11 cellular contexts compared by ENCODE assay signal in the genomic region with DNA sequence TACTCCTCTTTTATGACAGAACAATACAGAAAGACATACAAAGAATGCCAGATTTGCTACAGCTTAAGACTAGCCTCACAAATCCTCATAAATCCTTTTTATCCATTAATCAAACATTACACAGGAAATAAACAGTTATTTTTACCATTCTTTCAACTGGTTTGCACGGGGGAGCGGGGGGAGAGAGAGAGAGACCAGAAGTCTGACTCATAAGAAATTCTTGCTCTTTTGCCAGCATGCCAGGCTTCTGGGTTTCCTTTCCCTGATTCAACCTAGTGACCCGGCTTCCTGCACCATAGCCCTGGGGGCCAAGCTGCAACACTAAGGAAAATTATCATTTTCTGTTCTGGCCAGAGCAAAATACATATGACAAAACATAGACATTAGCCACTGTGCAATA. TPM values are rescaled to one million over a fixed set of nuclear protein-coding genes. Genes with fewer than 3 reads are reported as not detected.
DNase-seq lines count a peak whose midpoint lies in the region; ATAC-seq and TF ChIP-seq lines count a peak whose summit lies in the region.
"Had no signal": no experiment of that assay in that cellular context is flagged by ENCODE, and none has a peak within 500 bp of the region (broad histone marks: within the 10 kb centered on the region; RNA-seq: fewer than 3 reads in every experiment).

No MANE protein-coding gene starts in this region.

- peak; percentile 40 for DNase-seq in AG08395 (ENCODE audit: low spot score)
- DNase-seq in MG63 = peak; percentile 66
- DNase-seq in cardiac fibroblast (ENCODE audit: low read depth in 2 of 2) = peak; percentile 71 to 75
- peak; percentile 71 for DNase-seq in kidney tubule cell (ENCODE audit: low spot score)
- no peak for DNase-seq in stimulated activated CD4-positive, alpha-beta T cell treated with anti-CD3 and anti-CD28 coated beads, Interleukin-1b, Interleukin-23, amount 100 ng/mL, for 48 hours
- no peak for DNase-seq in pons (ENCODE audit: low spot score)
- DNase-seq: activated CD4-positive, alpha-beta T cell treated with anti-CD3 and anti-CD28 coated beads for 4 hours; NCI-H510A; SJCRH30 had no signal

- ATAC-seq in HG03196 (IDR thresholded peaks at IDR 0.05; ENCODE audit: unreplicated experiment) = no peak
- no peak for ATAC-seq in HG02870 (IDR thresholded peaks at IDR 0.05; ENCODE audit: unreplicated experiment)

- no peaks in the 10 kb centered on the region for H3K36me3 ChIP-seq in MG63
- H3K36me3 ChIP-seq: SJCRH30 had no signal

- no peak overlapping the region for H3K4me3 ChIP-seq in MG63
- no peak overlapping the region for H3K4me3 ChIP-seq in cardiac fibroblast (replicated peaks in 1 of 2; ENCODE audit: low read depth in 2 of 2, low read length in 2 of 2)
- H3K4me3 ChIP-seq: SJCRH30 had no signal

- no peaks in the 10 kb centered on the region; the same call in 1 of the 2 replicates for H3K9me3 ChIP-seq in MG63
- H3K9me3 ChIP-seq: SJCRH30 had no signal

- H3K27me3 ChIP-seq in MG63 = no peaks in the 10 kb centered on the region
- H3K27me3 ChIP-seq: SJCRH30 had no signal

- TF ChIP-seq CTCF in cardiac fibroblast (IDR thresholded peaks at IDR 0.05; ENCODE audit: low read depth, low read length) = no peak

RNA-seq across cellular contexts. Expression of gene RRAGB, which starts 6.8 kb away (rescaled TPM):
- total RNA-seq in MG63 (2014; rRNA removed; shearing (Covaris generic); ENCODE audit: low replicate concordance) = 6.5 and 9.2 TPM in 2 replicates

Comparison
In these comparisons a context has a peak if more than half of its experiments do, and no peak if none do; other contexts are left out.
1. DNase-seq: peak in AG08395 (single experiment), MG63 (single experiment), cardiac fibroblast (2 of 2) and kidney tubule cell (single experiment); none in stimulated activated CD4-positive, alpha-beta T cell treated with anti-CD3 and anti-CD28 coated beads, Interleukin-1b, Interleukin-23, amount 100 ng/mL, for 48 hours (single experiment) and pons (single experiment).